25 cellular contexts compared by ENCODE assay signal in genomic region chr14:34063470-34064164, GRCh38.
DNase-seq lines count a peak whose midpoint lies in the region; ATAC-seq and TF ChIP-seq lines count a peak whose summit lies in the region.
"Had no signal": no experiment of that assay in that cellular context is flagged by ENCODE, and none has a peak within 500 bp of the region (broad histone marks: within the 10 kb centered on the region; RNA-seq: fewer than 3 reads in every experiment).

No MANE protein-coding gene starts in this region.

- intact Hi-C loops in Right ventricle myocardium inferior (cut with DNase I) (no loop called here), cardiac septum (cut with DNase I) (loop anchor here (5.0 kb wide), 2 partner anchors 111 to 164 kb away; partner anchors contain the start of gene EGLN3), esophagus muscularis mucosa (cut with DNase I) (loop anchor here (5.0 kb wide), 1 partner anchor 111 kb away; the partner anchor contains the start of gene EGLN3)

- H3K27me3 ChIP-seq in esophagus muscularis mucosa, result no peaks in the 10 kb centered on the region
- H3K27me3 ChIP-seq: vagina had no signal

- no peak overlapping the region for H3K4me3 ChIP-seq in esophagus muscularis mucosa
- H3K4me3 ChIP-seq: lower lobe of right lung, vagina had no signal

- H3K4me1 ChIP-seq in esophagus muscularis mucosa, result peaks cover 23 to 39% (median 31%) of the 10 kb centered on the region in 4 donors

- H3K9me3 ChIP-seq in esophagus muscularis mucosa, result no peaks in the 10 kb centered on the region
- H3K9me3 ChIP-seq: lower lobe of right lung, vagina had no signal

- H3K27ac Mint-ChIP-seq in nephron, result peak overlapping the region in 2 of 3 experiments; percentile 48 to 52
- H3K27ac Mint-ChIP-seq: activated B cell treated with CpG ODN at 0.5 μM for 24 hours; activated CD4-positive, alpha-beta memory T cell treated with anti-CD3 and anti-CD28 coated beads, Interleukin-2, amount 10 ng/mL, durations not matched to agents 7 days and 5 days; CD14-positive monocyte; stimulated activated naive CD8-positive, alpha-beta T cell treated with anti-CD3 and anti-CD28 coated beads, Interleukin-15, amount 100 ng/mL, for 72 hours had no signal

- H3K9me3 Mint-ChIP-seq in nephron, result no peaks in the 10 kb centered on the region
- H3K9me3 Mint-ChIP-seq: activated B cell treated with CpG ODN at 0.5 μM for 24 hours; activated CD4-positive, alpha-beta memory T cell treated with anti-CD3 and anti-CD28 coated beads, Interleukin-2, amount 10 ng/mL, durations not matched to agents 7 days and 5 days; stimulated activated naive CD8-positive, alpha-beta T cell treated with anti-CD3 and anti-CD28 coated beads, Interleukin-15, amount 100 ng/mL, for 72 hours had no signal

- ATAC-seq in Right ventricle myocardium inferior (peak; percentile 47), GM19452 (IDR thresholded peaks at IDR 0.05; ENCODE audit: unreplicated experiment) (no peak), GM21528 (IDR thresholded peaks at IDR 0.05; ENCODE audit: low FRiP score, unreplicated experiment) (no peak)
- ATAC-seq: lower lobe of right lung; stimulated activated naive CD8-positive, alpha-beta T cell treated with anti-CD3 and anti-CD28 coated beads, Interleukin-15, amount 100 ng/mL, for 72 hours had no signal

- H3K4me1 Mint-ChIP-seq in nephron, result peaks cover 39% of the 10 kb centered on the region

- H3K27me3 Mint-ChIP-seq in nephron (ENCODE audit: low read depth), result peaks cover 4% of the 10 kb centered on the region

- H3K27ac ChIP-seq in esophagus muscularis mucosa (replicated peaks in 1 of 4), result peak overlapping the region; percentile 53 to 68 (median 59)
- H3K27ac ChIP-seq: HL-60, lower lobe of right lung, vagina had no signal

- TF ChIP-seq CTCF in esophagus muscularis mucosa (IDR thresholded peaks at IDR 0.05), result no peak
- no peak for TF ChIP-seq CTCF in nephron (IDR thresholded peaks at IDR 0.05; ENCODE audit: unreplicated experiment in 3 of 3)

- H3K36me3 Mint-ChIP-seq in nephron (ENCODE audit: low read depth), result no peaks in the 10 kb centered on the region

- 65% methylated on average over 9 of the region's 9 CpGs for WGBS in esophagus muscularis mucosa

- no peak for TF ChIP-seq POLR2A in esophagus muscularis mucosa (IDR thresholded peaks at IDR 0.05; ENCODE audit: low read depth)

- TF ChIP-seq EP300 in esophagus muscularis mucosa (IDR thresholded peaks at IDR 0.05), result no peak

- no peaks in the 10 kb centered on the region for H3K36me3 ChIP-seq in esophagus muscularis mucosa
- H3K36me3 ChIP-seq: lower lobe of right lung, vagina had no signal

- H3K4me3 Mint-ChIP-seq in nephron, result peak overlapping the region in 1 of 3 experiments; percentile 37
- H3K4me3 Mint-ChIP-seq: activated B cell treated with CpG ODN at 0.5 μM for 24 hours; activated CD4-positive, alpha-beta memory T cell treated with anti-CD3 and anti-CD28 coated beads, Interleukin-2, amount 10 ng/mL, durations not matched to agents 7 days and 5 days; CD14-positive monocyte; stimulated activated naive CD8-positive, alpha-beta T cell treated with anti-CD3 and anti-CD28 coated beads, Interleukin-15, amount 100 ng/mL, for 72 hours had no signal

- DNase-seq in Right ventricle myocardium inferior (ENCODE audit: missing footprints), result no peak
- no peak for DNase-seq in cardiac septum (ENCODE audit: low spot score)
- DNase-seq in esophagus muscularis mucosa (ENCODE audit: extremely low spot score), result peak; percentile 90
- DNase-seq in activated gamma-delta T cell (lab: John Stamatoyannopoulos, UW), result no peak
- no peak for DNase-seq in A172 (ENCODE audit: low spot score)
- DNase-seq: activated B cell treated with CpG ODN at 0.5 μM for 24 hours; activated CD4-positive, alpha-beta memory T cell treated with anti-CD3 and anti-CD28 coated beads, Interleukin-2, amount 10 ng/mL, durations not matched to agents 7 days and 5 days; activated naive CD4-positive, alpha-beta T cell treated with Interleukin-2 at 50 U/mL for 16 hours; activated T-cell treated with anti-CD3 and anti-CD28 coated beads, Interleukin-2, amount 50 U/mL, for 1 hour; cerebellar nuclear complex; effector CD8-positive, alpha-beta T cell; GF-D8; head of caudate nucleus; lower lobe of right lung; MV-4-11; NCI-H1930; NCI-H524; occipital lobe; stimulated activated naive CD8-positive, alpha-beta T cell treated with anti-CD3 and anti-CD28 coated beads, Interleukin-15, amount 100 ng/mL, for 72 hours had no signal
